ENCODE assay signal across 8 cellular contexts in the genomic region with DNA sequence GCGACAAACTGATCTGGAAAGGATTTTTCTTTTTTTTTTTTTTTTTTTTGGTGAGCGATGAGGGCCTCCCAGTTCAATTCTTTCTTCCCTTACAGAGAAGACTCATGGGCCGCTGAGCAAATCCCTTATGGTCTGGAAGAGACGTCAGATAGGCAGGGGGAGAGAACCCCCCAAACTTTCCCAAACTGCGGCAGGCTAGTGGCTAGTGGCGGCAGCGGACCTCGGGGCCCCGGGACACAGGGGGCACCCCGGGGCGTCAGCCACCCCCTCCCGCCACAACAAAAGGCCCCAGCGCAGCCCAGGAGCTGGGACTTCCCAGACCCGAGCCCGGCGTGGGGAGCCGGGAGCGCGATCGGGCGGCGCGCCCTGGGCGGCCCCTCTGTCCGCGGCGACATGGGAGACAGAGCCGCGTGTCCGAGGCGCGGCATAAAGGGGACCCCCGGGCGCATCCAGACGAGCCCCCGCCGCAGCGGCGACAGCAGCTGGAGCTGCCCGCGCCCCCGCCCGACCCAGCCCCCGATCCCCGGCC. TPM values are rescaled to one million over a fixed set of nuclear protein-coding genes. Genes with fewer than 3 reads are reported as not detected.
DNase-seq lines count a peak whose midpoint lies in the region; ATAC-seq and TF ChIP-seq lines count a peak whose summit lies in the region.

No MANE protein-coding gene starts in this region.

- no TSS peak for BruUV-seq in OCI-LY7 (replicated peaks; lab: Mats Ljungman, UMichigan)

- peak overlapping the region; percentile 26 for H3K4me2 ChIP-seq in fibroblast of lung (ENCODE audit: extremely low read depth, insufficient read depth, low read length)
- H3K4me2 ChIP-seq in OCI-LY7 (ENCODE audit: low read length) = no peak overlapping the region

- H2AFZ ChIP-seq in fibroblast of lung (ENCODE audit: low read length) (peak overlapping the region; percentile 35), OCI-LY7 (ENCODE audit: low read length) (no peak overlapping the region)

- no peaks in the 10 kb centered on the region for H3K36me3 Mint-ChIP-seq in neural crest cell (ENCODE audit: low read depth)

- H3K4me3 Mint-ChIP-seq in neural crest cell = peak overlapping the region; percentile 96

- in situ Hi-C loops in Caki2 (cut with HindIII; ENCODE audit: low pct_unique_long_range_greater_than_20kb, low sequenced_read_pairs) = no loop called here

- H4K20me1 ChIP-seq in fibroblast of lung (ENCODE audit: control insufficient read depth, extremely low read depth, insufficient read depth, low read length) = no peaks in the 10 kb centered on the region
- H4K20me1 ChIP-seq in OCI-LY7 (ENCODE audit: insufficient read depth, low read length) = no peaks in the 10 kb centered on the region

- H3K27me3 Mint-ChIP-seq in neural crest cell (ENCODE audit: low read depth) = peaks cover 29% of the 10 kb centered on the region

- ATAC-seq in HG02970 (IDR thresholded peaks at IDR 0.05; ENCODE audit: low FRiP score, unreplicated experiment) = peak; percentile 27

- H3K4me3 ChIP-seq in fibroblast of lung (replicated peaks in 1 of 4; ENCODE audit: control extremely low read depth in 1 of 4, insufficient read depth in 1 of 4, low read depth in 3 of 4, low read length in 4 of 4) (peak overlapping the region; percentile 9 to 73 (median 54)), OCI-LY7 (ENCODE audit: low read depth, low read length, poor library complexity, severe bottlenecking) (no peak overlapping the region)

- peaks cover 27% of the 10 kb centered on the region for H3K4me1 Mint-ChIP-seq in neural crest cell

- intact Hi-C loops in OCI-LY7 (cut with micrococcal nuclease; ENCODE audit: unreplicated experiment) = no loop called here

- H3K27me3 ChIP-seq in fibroblast of lung (ENCODE audit: control insufficient read depth, insufficient read depth, low read length) = no peaks in the 10 kb centered on the region

- CTCF ChIA-PET in OCI-LY7 (lab: Charles Lee; ENCODE audit: unreplicated experiment) = no interaction called here

- H3K9ac ChIP-seq in fibroblast of lung (ENCODE audit: insufficient read depth, low read length) = peak overlapping the region; percentile 71

- peak; percentile 29 for DNase-seq in Caki2 (ENCODE audit: low read depth)
- DNase-seq in activated CD8-positive, alpha-beta memory T cell treated with anti-CD3 and anti-CD28 coated beads for 24 hours = peak; percentile 66
- DNase-seq in fibroblast of lung (ENCODE audit: low read depth in 2 of 2) = peak; percentile 17 to 42
- peak; percentile 20 for DNase-seq in neural crest cell (ENCODE audit: low read depth, low spot score)
- no peak for DNase-seq in SKM-1 (lab: John Stamatoyannopoulos, UW; ENCODE audit: unreplicated experiment)
- no peak for DNase-seq in OCI-LY7 (ENCODE audit: low spot score)
- no peak for DNase-seq in NCI-H1048 (lab: John Stamatoyannopoulos, UW)

- H3K27ac Mint-ChIP-seq in neural crest cell (ENCODE audit: unreplicated experiment) = peak overlapping the region; percentile 97

- H3K9me3 ChIP-seq in fibroblast of lung (ENCODE audit: control insufficient read depth, insufficient read depth, low read depth, low read length) (no peaks in the 10 kb centered on the region), OCI-LY7 (ENCODE audit: low read length) (no peaks in the 10 kb centered on the region)

- H3K27ac ChIP-seq in fibroblast of lung (ENCODE audit: insufficient read depth, low read length) = peak overlapping the region; percentile 27
- no peak overlapping the region for H3K27ac ChIP-seq in OCI-LY7 (ENCODE audit: low read depth, low read length, poor library complexity, severe bottlenecking)

- H3K9me3 Mint-ChIP-seq in neural crest cell = no peaks in the 10 kb centered on the region

- H3K4me1 ChIP-seq in fibroblast of lung (ENCODE audit: control insufficient read depth, extremely low read depth, insufficient read depth, low read length) = no peaks in the 10 kb centered on the region
- no peaks in the 10 kb centered on the region for H3K4me1 ChIP-seq in OCI-LY7 (ENCODE audit: insufficient read depth, low read length, poor library complexity, severe bottlenecking)

- H3K36me3 ChIP-seq in fibroblast of lung (ENCODE audit: control insufficient read depth, insufficient read depth, low read length) (no peaks in the 10 kb centered on the region), OCI-LY7 (ENCODE audit: insufficient read depth, low read length) (no peaks in the 10 kb centered on the region)

- no peaks in the 10 kb centered on the region for H3K9me2 ChIP-seq in OCI-LY7 (ENCODE audit: insufficient read depth, low read length)

- POLR2A ChIA-PET in OCI-LY7 (lab: Charles Lee) = interaction anchor here (0.6 kb wide), 1 partner anchor 358 kb away, joined by 3 read pairs; no protein-coding TSS in a partner anchor

- TF ChIP-seq CTCF in fibroblast of lung (conservative IDR thresholded peaks at IDR 0.05 in 1 of 2, IDR thresholded peaks at IDR 0.05 in 1 of 2; ENCODE audit: low read depth in 1 of 2, low read length in 2 of 2) (no peak), neural crest cell (conservative IDR thresholded peaks at IDR 0.05) (no peak), OCI-LY7 (conservative IDR thresholded peaks at IDR 0.05; ENCODE audit: low read length) (no peak)

- H3K79me2 ChIP-seq in fibroblast of lung (ENCODE audit: control insufficient read depth, insufficient read depth, low read length) = peaks cover 8% of the 10 kb centered on the region
- no peaks in the 10 kb centered on the region for H3K79me2 ChIP-seq in OCI-LY7 (ENCODE audit: insufficient read depth, low read depth, low read length)

RNA-seq across cellular contexts. Expression of a gene that starts 0.8 kb away (rescaled TPM):
- 9.3 and 13.2 TPM in 2 replicates for total RNA-seq in Caki2 (2014; rRNA removed; shearing (Covaris generic); ENCODE audit: low replicate concordance)
- total RNA-seq in fibroblast of lung = 6.2 and 8.8 TPM in 2 replicates
- polyA plus RNA-seq in fibroblast of lung = 10.3 and 24.9 TPM in 2 replicates
- polyA plus RNA-seq in fibroblast of lung (2012) = 11.0 and 24.0 TPM in 2 replicates
- 8.9 and 25.3 TPM in 2 replicates for polyA minus RNA-seq in fibroblast of lung (ENCODE audit: low replicate concordance)
- 64.2 and 70.4 TPM in 2 replicates for total RNA-seq in neural crest cell
- not detected in 2 replicates for total RNA-seq in OCI-LY7 (2014; rRNA removed; shearing (Covaris generic))
- total RNA-seq in OCI-LY7 (2022) = not detected in 2 replicates

Comparison
In these comparisons a context has a peak if more than half of its experiments do, and no peak if none do; other contexts are left out.
1. DNase-seq: peak in Caki2 (single experiment), activated CD8-positive, alpha-beta memory T cell treated with anti-CD3 and anti-CD28 coated beads for 24 hours (single experiment), fibroblast of lung (2 of 2) and neural crest cell (single experiment); none in SKM-1 (single experiment), OCI-LY7 (single experiment) and NCI-H1048 (single experiment).